Comparison of ENCODE assay signal across 8 cellular contexts in the genomic region with DNA sequence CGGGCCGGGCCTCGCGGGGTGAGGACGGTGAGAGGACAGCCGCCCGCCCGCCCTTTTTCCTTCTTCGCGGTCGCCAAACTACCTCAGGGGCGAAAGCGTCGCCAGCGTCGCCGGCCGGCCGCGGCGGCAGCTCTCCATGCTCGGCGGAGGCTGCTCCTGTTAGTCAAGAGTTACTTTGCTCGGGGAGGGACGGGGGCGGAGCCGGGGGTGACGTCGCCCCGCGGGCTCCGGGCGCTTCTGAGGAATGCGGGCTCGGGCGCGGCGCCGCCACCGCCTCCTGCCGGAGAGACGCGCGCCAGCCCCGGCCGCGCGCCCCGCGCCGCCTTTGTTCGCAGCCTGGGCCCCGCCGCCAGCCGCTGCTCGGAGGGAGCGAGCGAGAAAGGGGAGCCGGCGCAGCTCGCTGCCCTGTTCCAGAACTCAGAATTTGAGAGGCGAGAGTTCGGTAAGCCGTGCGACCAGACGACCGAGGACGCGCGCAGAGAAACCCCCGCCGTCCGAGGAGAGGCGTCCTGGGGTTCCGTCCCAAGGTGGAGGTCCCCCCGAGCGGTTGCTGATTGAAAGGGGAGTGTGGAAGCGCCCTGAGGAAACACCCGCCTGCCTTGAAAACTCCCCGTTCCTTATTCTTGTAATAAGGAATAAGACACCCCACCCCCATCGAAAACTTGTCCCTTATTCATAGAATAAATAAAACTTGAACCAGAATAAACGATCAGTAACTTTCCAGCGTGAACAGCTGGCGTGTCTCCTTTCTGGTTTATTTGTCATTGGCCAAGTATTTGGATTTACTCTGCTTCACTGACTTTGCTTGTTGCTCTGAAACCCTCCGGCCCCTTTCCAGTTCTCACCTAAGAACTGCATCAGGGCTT. TPM values are rescaled to one million over a fixed set of nuclear protein-coding genes. Genes with fewer than 3 reads are reported as not detected.
DNase-seq lines count a peak whose midpoint lies in the region; ATAC-seq and TF ChIP-seq lines count a peak whose summit lies in the region.

A gene (minus strand): TSS at position 164 of the 866 bp plus-strand sequence. CDS start 241 bp downstream, outside the sequence.

- peaks cover 23% of the 10 kb centered on the region for H3K4me1 Mint-ChIP-seq in activated naive CD8-positive, alpha-beta T cell (ENCODE audit: low read depth)

- no peaks in the 10 kb centered on the region for H3K27me3 ChIP-seq in SJSA1 (replicated peaks)
- no peaks in the 10 kb centered on the region for H3K27me3 ChIP-seq in suprapubic skin

- no peaks in the 10 kb centered on the region for H3K36me3 Mint-ChIP-seq in activated naive CD8-positive, alpha-beta T cell

- H3K27ac Mint-ChIP-seq in activated naive CD8-positive, alpha-beta T cell, result peak within 1 kb of the TSS; percentile 94

- H3K9me3 Mint-ChIP-seq in activated naive CD8-positive, alpha-beta T cell (ENCODE audit: low read depth), result no peaks in the 10 kb centered on the region

- 3% methylated on average over 24 of the region's 85 CpGs for WGBS in suprapubic skin

- peaks cover 23% of the 10 kb centered on the region for H3K27me3 Mint-ChIP-seq in activated naive CD8-positive, alpha-beta T cell

- H3K27ac ChIP-seq in SJSA1, result peak within 1 kb of the TSS; percentile 97
- peak within 1 kb of the TSS; percentile 94 for H3K27ac ChIP-seq in suprapubic skin

- ATAC-seq in GM21381 (IDR thresholded peaks at IDR 0.05; ENCODE audit: unreplicated experiment), result peak; percentile 92
- peak; percentile 96 for ATAC-seq in omental fat pad (ENCODE audit: low FRiP score)

- H3K4me3 ChIP-seq in SJSA1 (peak within 1 kb of the TSS; percentile 66), suprapubic skin (peak within 1 kb of the TSS; percentile 85)

- TF ChIP-seq CTCF in omental fat pad (IDR thresholded peaks at IDR 0.05) (peak in 1 of 3 donors; percentile 20), suprapubic skin (IDR thresholded peaks at IDR 0.05) (peak; percentile 29 to 89)

- peaks cover 31% of the 10 kb centered on the region for H3K4me1 ChIP-seq in SJSA1 (replicated peaks)
- peaks cover 27% of the 10 kb centered on the region for H3K4me1 ChIP-seq in suprapubic skin

- peak; percentile 19 for DNase-seq in DMS114 treated with DMSO at 0.1 percent for 48 hours (lab: John Stamatoyannopoulos, UW; ENCODE audit: unreplicated experiment)
- peak in 71 of 76 experiments; percentile 15 to 94 (median 76) for DNase-seq in HUDEP-2 (lab: John Stamatoyannopoulos, UW; ENCODE audit: unreplicated experiment in 76 of 76)
- DNase-seq in SJSA1 (ENCODE audit: low read depth in 1 of 2, low spot score in 2 of 2), result peak; percentile 94 to 95
- DNase-seq in glomerular visceral epithelial cell (ENCODE audit: extremely low spot score), result peak; percentile 96
- peak; percentile 50 for DNase-seq in omental fat pad (ENCODE audit: low spot score)
- peak; percentile 93 to 95 for DNase-seq in suprapubic skin (ENCODE audit: low spot score in 2 of 2)

- TF ChIP-seq EP300 in suprapubic skin (IDR thresholded peaks at IDR 0.05), result no peak

- H3K36me3 ChIP-seq in SJSA1 (peaks cover 3% of the 10 kb centered on the region; the same call in 1 of the 2 replicates), suprapubic skin (no peaks in the 10 kb centered on the region)

- H3K9me3 ChIP-seq in SJSA1 (replicated peaks), result no peaks in the 10 kb centered on the region
- no peaks in the 10 kb centered on the region for H3K9me3 ChIP-seq in suprapubic skin

- TF ChIP-seq POLR2A in suprapubic skin (IDR thresholded peaks at IDR 0.05), result peak in 1 of 2 donors; percentile 86

- peak within 1 kb of the TSS; percentile 97 for H3K4me3 Mint-ChIP-seq in activated naive CD8-positive, alpha-beta T cell

RNA-seq across cellular contexts. Expression of the gene that starts here (rescaled TPM):
- 24.5 and 31.9 TPM in 2 replicates for total RNA-seq in SJSA1 (2014; rRNA removed; shearing (Covaris generic))
- total RNA-seq in omental fat pad (10 to 100 TPM; 16.2 to 32.6 (median 20.9) TPM), suprapubic skin (10 to 100 TPM; 40.1 to 82.0 (median 57.6) TPM)

Comparison
In these comparisons a context has a peak if more than half of its experiments do, and no peak if none do; other contexts are left out.
1. Peak in every context shown above with its lines: DNase-seq, ATAC-seq, H3K4me3 ChIP-seq and H3K27ac ChIP-seq.
2. DNase-seq: peak in every context shown above with its lines; median percentile 96 in glomerular visceral epithelial cell; 94 in SJSA1; 94 in suprapubic skin; 76 in HUDEP-2; 50 in omental fat pad; 19 in DMS114 treated with DMSO at 0.1 percent for 48 hours.